ENCODE assay signal across 23 cellular contexts in the genomic region with DNA sequence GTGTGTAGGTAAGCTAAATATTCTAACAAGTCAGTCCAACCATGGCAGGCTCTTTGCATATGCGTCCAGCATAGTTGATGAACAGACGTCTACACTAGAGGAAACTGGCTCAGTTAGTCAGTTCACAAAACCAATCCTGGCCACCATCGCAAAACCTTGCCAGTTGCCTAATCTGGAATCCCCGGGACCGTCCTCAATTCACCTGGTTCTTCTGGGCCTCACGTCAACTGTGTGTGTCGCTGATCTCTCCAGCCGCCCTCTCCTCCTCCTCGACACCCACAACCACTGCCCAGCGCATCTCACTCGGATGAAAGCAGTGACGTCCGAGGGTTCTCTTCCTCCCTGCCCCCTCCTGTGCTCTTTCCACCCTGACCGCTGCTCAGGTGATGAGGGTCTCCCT.
A peak's percentile ranks its signal among the peaks of the same experiment; 100 is the strongest.
DNase-seq lines count a peak whose midpoint lies in the region; ATAC-seq, FAIRE-seq and TF ChIP-seq lines count a peak whose summit lies in the region.
"Had no signal": no experiment of that assay in that cellular context is flagged by ENCODE, and none has a peak within 500 bp of the region (broad histone marks: within the 10 kb centered on the region; RNA-seq: fewer than 3 reads in every experiment).

No MANE protein-coding gene starts in this region.

- H3K9me1 ChIP-seq in K562 (ENCODE audit: control insufficient read depth, insufficient read depth, low read length) = no peaks in the 10 kb centered on the region

- no peak overlapping the region for H3K4me3 Mint-ChIP-seq in GM23338
- H3K4me3 Mint-ChIP-seq in nephron progenitor cell = no peak overlapping the region
- H3K4me3 Mint-ChIP-seq: B cell; CD4-positive, CD25-positive, alpha-beta regulatory T cell had no signal

- H3K9me3 Mint-ChIP-seq in GM23338 = peaks cover 5% of the 10 kb centered on the region; the same call in 2 of the 3 replicates
- H3K9me3 Mint-ChIP-seq in nephron progenitor cell = peaks cover 19% of the 10 kb centered on the region

- no peak for TF ChIP-seq RAD21 in K562 (CRISPR knock-in tag; conservative IDR thresholded peaks at IDR 0.05 in 1 of 2, IDR thresholded peaks at IDR 0.05 in 1 of 2)

- H3K9me2 ChIP-seq in GM23338 (ENCODE audit: insufficient read depth) (no peaks in the 10 kb centered on the region), MM.1S (replicated peaks; ENCODE audit: insufficient read depth, low read length) (no peaks in the 10 kb centered on the region)

- DNase-seq in GM23338 (ENCODE audit: low spot score) = no peak
- no peak for DNase-seq in K562 (ENCODE audit: extremely low read depth in 1 of 4, low spot score in 3 of 4)
- no peak for DNase-seq in nephron progenitor cell
- DNase-seq in lower lobe of right lung = no peak
- no peak for DNase-seq in CD1c-positive myeloid dendritic cell (ENCODE audit: extremely low spot score)
- DNase-seq in MM.1S = no peak
- DNase-seq: CD4-positive, CD25-positive, alpha-beta regulatory T cell; COR-L47; KG1; NCI-H1105; NCI-H146; NCI-H2029; NCI-H2227 treated with DMSO at 0.1 percent for 48 hours; NCI-H510A; NCI-H774; NK-92 treated with Interleukin-12 subunit alpha and Interleukin-12 subunit beta, amount 100 ng/mL, for 24 hours; SHP77 had no signal

- H4K20me1 ChIP-seq in BLaER1 (peaks cover 26% of the 10 kb centered on the region; the same call in 1 of the 2 replicates), GM23338 (replicated peaks; ENCODE audit: insufficient read depth) (no peaks in the 10 kb centered on the region; the same call in none of the 2 replicates), K562 (replicated peaks; ENCODE audit: control insufficient read depth, insufficient read depth, low read length) (peaks cover 10% of the 10 kb centered on the region; the same call in 1 of the 2 replicates), MM.1S (ENCODE audit: insufficient read depth, low read length) (no peaks in the 10 kb centered on the region)

- H3K36me3 Mint-ChIP-seq in GM23338 (ENCODE audit: low read depth) = peaks cover 44% of the 10 kb centered on the region
- H3K36me3 Mint-ChIP-seq in nephron progenitor cell (ENCODE audit: low read depth) = peaks cover 67% of the 10 kb centered on the region

- H3K4me2 ChIP-seq in BLaER1 = no peak overlapping the region
- H3K4me2 ChIP-seq in GM23338 = no peak overlapping the region
- no peak overlapping the region for H3K4me2 ChIP-seq in K562 (ENCODE audit: insufficient read depth, low read length)
- no peak overlapping the region for H3K4me2 ChIP-seq in MM.1S (ENCODE audit: low read depth, low read length)
- H3K4me2 ChIP-seq: A549 had no signal

- H3K9me3 ChIP-seq in BLaER1 (peaks cover 26% of the 10 kb centered on the region), K562 (replicated peaks; ENCODE audit: control insufficient read depth, insufficient read depth, low read depth, low read length) (no peaks in the 10 kb centered on the region), lower lobe of right lung (peaks cover 6% of the 10 kb centered on the region), MM.1S (replicated peaks; ENCODE audit: insufficient read depth, low read length) (no peaks in the 10 kb centered on the region)
- H3K9me3 ChIP-seq: HAP-1 had no signal

- H3K4me1 Mint-ChIP-seq in GM23338 (peaks cover 30% of the 10 kb centered on the region), nephron progenitor cell (peaks cover 15% of the 10 kb centered on the region)

- BruUV-seq in K562 (replicated peaks; lab: Mats Ljungman, UMichigan) = no TSS peak

- H3K4me1 ChIP-seq in BLaER1 = peaks cover 29% of the 10 kb centered on the region
- peaks cover 8% of the 10 kb centered on the region; the same call in 1 of the 2 replicates for H3K4me1 ChIP-seq in GM23338 (ENCODE audit: insufficient read depth)
- peaks cover 9 to 12% of the 10 kb centered on the region in 2 experiments; a peak in 4 of 5 replicates for H3K4me1 ChIP-seq in K562 (replicated peaks in 1 of 2; ENCODE audit: control insufficient read depth in 2 of 2, insufficient read depth in 2 of 2, low read length in 2 of 2)
- peaks cover 13% of the 10 kb centered on the region for H3K4me1 ChIP-seq in lower lobe of right lung
- H3K4me1 ChIP-seq in MM.1S (ENCODE audit: low read length) = no peaks in the 10 kb centered on the region
- H3K4me1 ChIP-seq: HAP-1 had no signal

- H2AFZ ChIP-seq in GM23338 (no peak overlapping the region), K562 (ENCODE audit: low read depth, low read length) (no peak overlapping the region), MM.1S (ENCODE audit: low read length) (no peak overlapping the region)

- H3K36me3 ChIP-seq in BLaER1 = peaks cover 80% of the 10 kb centered on the region
- H3K36me3 ChIP-seq in GM23338 (ENCODE audit: insufficient read depth) = no peaks in the 10 kb centered on the region; the same call in 1 of the 2 replicates
- H3K36me3 ChIP-seq in K562 (ENCODE audit: control insufficient read depth, insufficient read depth, low read length) = peaks cover 34% of the 10 kb centered on the region; the same call in 2 of the 3 replicates
- H3K36me3 ChIP-seq in lower lobe of right lung = peaks cover 22% of the 10 kb centered on the region
- H3K36me3 ChIP-seq in MM.1S (replicated peaks; ENCODE audit: insufficient read depth, low read length) = no peaks in the 10 kb centered on the region

- no peak for TF ChIP-seq EP300 in K562 (IDR thresholded peaks at IDR 0.05; ENCODE audit: low read length)

- H3F3A ChIP-seq in GM23338 (replicated peaks; ENCODE audit: low read depth) = no peaks in the 10 kb centered on the region
- H3F3A ChIP-seq in MM.1S (ENCODE audit: insufficient read depth, low read length) = no peaks in the 10 kb centered on the region

- H3K27ac ChIP-seq in BLaER1 (0 out of 2 replicates have a peak overlapping the region, but pooled peaks have one; percentile 2), GM23338 (ENCODE audit: low read depth) (peak overlapping the region; percentile 67; the same call in 1 of the 2 replicates), K562 (ENCODE audit: extremely low read depth, low read depth, low read length) (no peak overlapping the region), lower lobe of right lung (no peak overlapping the region), MM.1S (ENCODE audit: low read length) (no peak overlapping the region)
- H3K27ac ChIP-seq: A549 had no signal

- H3K79me2 ChIP-seq in GM23338 (replicated peaks; ENCODE audit: insufficient read depth) (peaks cover 11% of the 10 kb centered on the region), K562 (ENCODE audit: control insufficient read depth, insufficient read depth, low read length) (peaks cover 9% of the 10 kb centered on the region; the same call in 2 of the 3 replicates), MM.1S (ENCODE audit: low read length) (peaks cover 9% of the 10 kb centered on the region)

- no peak for TF ChIP-seq POLR2A in K562 (conservative IDR thresholded peaks at IDR 0.05)

- FAIRE-seq in K562 (lab: Jason Lieb, UNC) = peak; percentile 35
- FAIRE-seq: A549, G401.6, GM12892 had no signal

- WGBS in K562 (ENCODE audit: insufficient coverage, low coverage, missing lambda C conversion rate) = 85% methylated on average over 12 of the region's 14 CpGs

- H3K27me3 Mint-ChIP-seq in GM23338 (ENCODE audit: insufficient read depth, low read depth, poor library complexity) (peaks cover 11% of the 10 kb centered on the region), nephron progenitor cell (ENCODE audit: low read depth, poor library complexity) (no peaks in the 10 kb centered on the region)
- H3K27me3 Mint-ChIP-seq: B cell; CD4-positive, CD25-positive, alpha-beta regulatory T cell had no signal

- intact Hi-C loops in K562 (cut with micrococcal nuclease) (no loop called here), lower lobe of right lung (cut with DNase I) (no loop called here)

- H3K4me3 ChIP-seq in BLaER1 (no peak overlapping the region), GM23338 (no peak overlapping the region), K562 (no peak overlapping the region), lower lobe of right lung (no peak overlapping the region), MM.1S (ENCODE audit: low read length) (no peak overlapping the region)
- H3K4me3 ChIP-seq: A549, HAP-1 had no signal

- POLR2A ChIA-PET in K562 (lab: Yijun Ruan, JAX) = interaction anchor here (0.8 kb wide), 1 partner anchor 19 kb away, joined by 3 read pairs; no protein-coding TSS in a partner anchor

- TF ChIP-seq CTCF in GM23338 (conservative IDR thresholded peaks at IDR 0.05; ENCODE audit: low read depth in 2 of 2) (no peak), K562 (IDR thresholded peaks at IDR 0.05 in 2 of 3, conservative IDR thresholded peaks at IDR 0.05 in 1 of 3; ENCODE audit: insufficient read depth in 2 of 3, low read depth in 1 of 3, low read length in 3 of 3) (no peak), nephron progenitor cell (IDR thresholded peaks at IDR 0.05) (no peak), lower lobe of right lung (IDR thresholded peaks at IDR 0.05) (no peak), MM.1S (IDR thresholded peaks at IDR 0.05; ENCODE audit: low read length) (no peak)

- no peak for ATAC-seq in GM23338
- no peak for ATAC-seq in K562
- ATAC-seq in lower lobe of right lung = no peak
- ATAC-seq: A549 had no signal

- H3K9ac ChIP-seq in BLaER1 (no peak overlapping the region), K562 (ENCODE audit: insufficient read depth in 1 of 2, low read depth in 2 of 2, low read length in 2 of 2) (no peak overlapping the region), MM.1S (ENCODE audit: low read length) (no peak overlapping the region)

- in situ Hi-C loops in K562 (cut with MboI) = no loop called here

- H3K27me3 ChIP-seq in BLaER1 (no peaks in the 10 kb centered on the region), GM23338 (ENCODE audit: insufficient read depth) (no peaks in the 10 kb centered on the region), K562 (ENCODE audit: control insufficient read depth in 2 of 2, insufficient read depth in 2 of 2, low read length in 2 of 2) (no peaks in the 10 kb centered on the region), lower lobe of right lung (ENCODE audit: low read depth) (no peaks in the 10 kb centered on the region), MM.1S (replicated peaks; ENCODE audit: insufficient read depth, low read length) (no peaks in the 10 kb centered on the region)

- H3K27ac Mint-ChIP-seq in GM23338 (peak overlapping the region; percentile 40; the same call in 1 of the 2 replicates), nephron progenitor cell (peak overlapping the region; percentile 83)
- H3K27ac Mint-ChIP-seq: B cell; CD4-positive, CD25-positive, alpha-beta regulatory T cell had no signal

- CTCF ChIA-PET in K562 (lab: Yijun Ruan, JAX; ENCODE audit: low intra/inter-chr PET ratio) = no interaction called here

TF ChIP-seq in K562, 482 proteins besides CTCF, POLR2A, EP300 and RAD21 (continues in another document):
- TF ChIP-seq SAFB (IDR thresholded peaks at IDR 0.05; ENCODE audit: borderline replicate concordance, low read depth, low read length) (no peak), DPF2 (IDR thresholded peaks at IDR 0.05) (no peak), SMARCC2 (IDR thresholded peaks at IDR 0.05; ENCODE audit: low read depth) (no peak), NCOA4 (IDR thresholded peaks at IDR 0.05; ENCODE audit: partially characterized antibody) (no peak), TAF15 (IDR thresholded peaks at IDR 0.05; ENCODE audit: low read depth, low read length) (no peak)

Comparison
In these comparisons a context has a peak if more than half of its experiments do, and no peak if none do; other contexts are left out.
1. H3K27ac ChIP-seq: peak in BLaER1 (single experiment) and GM23338 (single experiment); none in K562 (single experiment), lower lobe of right lung (single experiment) and MM.1S (single experiment).